In genomic region chr2:46297546-46298271, GRCh38 we compare ENCODE assay signal across 8 cellular contexts. TPM values are rescaled to one million over a fixed set of nuclear protein-coding genes. Genes with fewer than 3 reads are reported as not detected.
DNase-seq lines count a peak whose midpoint lies in the region; ATAC-seq lines count a peak whose summit lies in the region.

No MANE protein-coding gene starts in this region.

- intact Hi-C loops in activated CD4-positive, alpha-beta memory T cell treated with anti-CD3 and anti-CD28 coated beads for 36 hours (cut with micrococcal nuclease) = loop anchor here (2.0 to 5.0 kb wide), 7 partner anchors 55 to 287 kb away; no protein-coding TSS in a partner anchor

- no peaks in the 10 kb centered on the region for H3K36me3 ChIP-seq in GM23248 (ENCODE audit: low read depth)

- no peaks in the 10 kb centered on the region for H3K36me3 Mint-ChIP-seq in activated CD4-positive, alpha-beta memory T cell treated with anti-CD3 and anti-CD28 coated beads for 36 hours
- H3K36me3 Mint-ChIP-seq in effector memory CD8-positive, alpha-beta T cell (ENCODE audit: insufficient read depth) = peaks cover 8% of the 10 kb centered on the region
- peaks cover 55% of the 10 kb centered on the region for H3K36me3 Mint-ChIP-seq in stimulated activated effector memory CD8-positive, alpha-beta T cell treated with anti-CD3 and anti-CD28 coated beads, Interleukin-12 subunit alpha, Interleukin-12 subunit beta, amount 100 ng/mL, for 72 hours

- H3K4me1 Mint-ChIP-seq in activated CD4-positive, alpha-beta memory T cell treated with anti-CD3 and anti-CD28 coated beads for 36 hours (ENCODE audit: low read depth) = peaks cover 22% of the 10 kb centered on the region
- peaks cover 23 to 24% of the 10 kb centered on the region in 2 donors for H3K4me1 Mint-ChIP-seq in effector memory CD8-positive, alpha-beta T cell (ENCODE audit: low read depth in 2 of 2)
- peaks cover 43% of the 10 kb centered on the region for H3K4me1 Mint-ChIP-seq in stimulated activated effector memory CD8-positive, alpha-beta T cell treated with anti-CD3 and anti-CD28 coated beads, Interleukin-12 subunit alpha, Interleukin-12 subunit beta, amount 100 ng/mL, for 72 hours

- H3K4me3 Mint-ChIP-seq in activated CD4-positive, alpha-beta memory T cell treated with anti-CD3 and anti-CD28 coated beads for 36 hours = peak overlapping the region; percentile 84
- H3K4me3 Mint-ChIP-seq in effector memory CD8-positive, alpha-beta T cell = peak overlapping the region; percentile 93 to 94
- H3K4me3 Mint-ChIP-seq in stimulated activated effector memory CD8-positive, alpha-beta T cell treated with anti-CD3 and anti-CD28 coated beads, Interleukin-12 subunit alpha, Interleukin-12 subunit beta, amount 100 ng/mL, for 72 hours = peak overlapping the region; percentile 93

- peak; percentile 41 for DNase-seq in Daoy (ENCODE audit: low read depth)
- peak; percentile 53 for DNase-seq in GM23248
- peak; percentile 37 for DNase-seq in NAMALWA (ENCODE audit: low spot score)
- DNase-seq in activated CD4-positive, alpha-beta memory T cell treated with anti-CD3 and anti-CD28 coated beads for 36 hours = peak; percentile 82
- peak; percentile 62 for DNase-seq in effector memory CD8-positive, alpha-beta T cell
- DNase-seq in mucosa of gallbladder (ENCODE audit: low spot score) = peak; percentile 70
- peak; percentile 44 to 87 for DNase-seq in stimulated activated effector memory CD8-positive, alpha-beta T cell treated with anti-CD3 and anti-CD28 coated beads, Interleukin-12 subunit alpha, Interleukin-12 subunit beta, amount 100 ng/mL, for 72 hours (ENCODE audit: low spot score in 2 of 2)
- no peak for DNase-seq in NK-92 treated with Interleukin-12 subunit alpha and Interleukin-12 subunit beta, amount 100 ng/mL, for 24 hours (lab: John Stamatoyannopoulos, UW)

- peak overlapping the region; percentile 92 for H3K4me2 ChIP-seq in GM23248 (ENCODE audit: unreplicated experiment)

- in situ Hi-C loops in GM23248 (cut with MboI) = loop anchor here (10.0 kb wide), 1 partner anchor 213 kb away; no protein-coding TSS in a partner anchor

- H3K9me3 ChIP-seq in GM23248 (ENCODE audit: low read depth) = no peaks in the 10 kb centered on the region

- CTCF ChIA-PET in activated CD4-positive, alpha-beta memory T cell treated with anti-CD3 and anti-CD28 coated beads for 36 hours (lab: Charles Lee) = interaction anchor here (0.7 to 1.1 kb wide), 4 partner anchors 68 to 235 kb away, joined by 3 to 8 read pairs (median 5); no protein-coding TSS in a partner anchor

- no peaks in the 10 kb centered on the region for H3K9me3 Mint-ChIP-seq in activated CD4-positive, alpha-beta memory T cell treated with anti-CD3 and anti-CD28 coated beads for 36 hours
- H3K9me3 Mint-ChIP-seq in effector memory CD8-positive, alpha-beta T cell = no peaks in the 10 kb centered on the region
- no peaks in the 10 kb centered on the region for H3K9me3 Mint-ChIP-seq in stimulated activated effector memory CD8-positive, alpha-beta T cell treated with anti-CD3 and anti-CD28 coated beads, Interleukin-12 subunit alpha, Interleukin-12 subunit beta, amount 100 ng/mL, for 72 hours

- H3K9me2 ChIP-seq in GM23248 (ENCODE audit: insufficient read depth) = no peaks in the 10 kb centered on the region

- 1% methylated on average over 54 to 61 of the region's 65 CpGs for WGBS in GM23248 (ENCODE audit: low coverage in 1 of 2, low lambda C conversion rate in 2 of 2, missing lambda C conversion rate in 2 of 2), 2 experiments

- no peaks in the 10 kb centered on the region for H3K27me3 ChIP-seq in GM23248 (replicated peaks; ENCODE audit: insufficient read depth)

- no peaks in the 10 kb centered on the region; the same call in 1 of the 2 replicates for H3F3A ChIP-seq in GM23248 (ENCODE audit: insufficient read depth)

- peaks cover 55% of the 10 kb centered on the region for H3K27me3 Mint-ChIP-seq in activated CD4-positive, alpha-beta memory T cell treated with anti-CD3 and anti-CD28 coated beads for 36 hours
- peaks cover 32 to 50% of the 10 kb centered on the region in 2 donors for H3K27me3 Mint-ChIP-seq in effector memory CD8-positive, alpha-beta T cell

- peak overlapping the region; percentile 68 for H3K27ac Mint-ChIP-seq in activated CD4-positive, alpha-beta memory T cell treated with anti-CD3 and anti-CD28 coated beads for 36 hours
- peak overlapping the region; percentile 86 to 91 for H3K27ac Mint-ChIP-seq in effector memory CD8-positive, alpha-beta T cell
- H3K27ac Mint-ChIP-seq in stimulated activated effector memory CD8-positive, alpha-beta T cell treated with anti-CD3 and anti-CD28 coated beads, Interleukin-12 subunit alpha, Interleukin-12 subunit beta, amount 100 ng/mL, for 72 hours = peak overlapping the region; percentile 88

- H4K20me1 ChIP-seq in GM23248 (ENCODE audit: insufficient read depth) = no peaks in the 10 kb centered on the region

- peaks cover 51% of the 10 kb centered on the region for H3K79me2 ChIP-seq in GM23248 (ENCODE audit: insufficient read depth)

- peak overlapping the region; percentile 67 for H2AFZ ChIP-seq in GM23248

- peak; percentile 64 for ATAC-seq in effector memory CD8-positive, alpha-beta T cell (replicated peaks)
- peak; percentile 51 for ATAC-seq in stimulated activated effector memory CD8-positive, alpha-beta T cell treated with anti-CD3 and anti-CD28 coated beads, Interleukin-12 subunit alpha, Interleukin-12 subunit beta, amount 100 ng/mL, for 72 hours

- POLR2A ChIA-PET in activated CD4-positive, alpha-beta memory T cell treated with anti-CD3 and anti-CD28 coated beads for 36 hours (lab: Charles Lee) = interaction anchor here (0.6 to 1.8 kb wide), 3 partner anchors 56 to 68 kb away, joined by 3 to 9 read pairs (median 5); no protein-coding TSS in a partner anchor

- peak overlapping the region; percentile 79 for H3K27ac ChIP-seq in GM23248

- H3K4me1 ChIP-seq in GM23248 (ENCODE audit: insufficient read depth) = peaks cover 8% of the 10 kb centered on the region; the same call in 1 of the 2 replicates

- H3K4me3 ChIP-seq in GM23248 = peak overlapping the region; percentile 97

- H3K9ac ChIP-seq in GM23248 = peak overlapping the region; percentile 95

RNA-seq across cellular contexts. Expression of gene EPAS1, which starts 0.5 kb away (rescaled TPM):
- total RNA-seq in Daoy (2014; rRNA removed; shearing (Covaris generic)) = 2.4 and 3.4 TPM in 2 replicates
- 66.3 and 73.8 TPM in 2 replicates for total RNA-seq in GM23248 (2014; rRNA removed; shearing (Covaris generic))
- 45.2 and 47.5 TPM in 2 replicates for polyA plus RNA-seq in GM23248 (2016; fragmentation: Nextera tagmentation; extraction: Ambion mirVana)
- total RNA-seq in activated CD4-positive, alpha-beta memory T cell treated with anti-CD3 and anti-CD28 coated beads for 36 hours = 10 to 100 TPM; 51.0 to 54.6 TPM
- total RNA-seq in mucosa of gallbladder = 221 TPM

Comparison
In these comparisons a context has a peak if more than half of its experiments do, and no peak if none do; other contexts are left out.
1. RNA of gene EPAS1, which starts 0.5 kb away (total RNA-seq): 221 TPM in mucosa of gallbladder (single experiment), 66.3 to 73.8 TPM in GM23248 and 51.0 to 54.6 TPM in activated CD4-positive, alpha-beta memory T cell treated with anti-CD3 and anti-CD28 coated beads for 36 hours; 2.4 to 3.4 TPM in Daoy; every median in the first group is over 10 times any median in the second.
2. Peak in every context shown above with its lines, with median percentiles within 50 percentile points of each other: H3K27ac Mint-ChIP-seq and H3K4me3 Mint-ChIP-seq.